In genomic region chr19:49148784-49149651, GRCh38 we compare ENCODE assay signal across 8 cellular contexts. TPM values are rescaled to one million over a fixed set of nuclear protein-coding genes. Genes with fewer than 3 reads are reported as not detected.
DNase-seq lines count a peak whose midpoint lies in the region; ATAC-seq and TF ChIP-seq lines count a peak whose summit lies in the region.

No MANE protein-coding gene starts in this region.

- H3K4me3 Mint-ChIP-seq in CD8-positive, alpha-beta memory T cell = peak overlapping the region; percentile 36 to 92 (median 80)
- peak overlapping the region; percentile 67 to 88 (median 80) for H3K4me3 Mint-ChIP-seq in IgD-negative memory B cell
- H3K4me3 Mint-ChIP-seq in activated T-cell treated with anti-CD3 and anti-CD28 coated beads, Interleukin-2, amount 50 U/mL, for 24 hours = peak overlapping the region; percentile 70

- H3K79me2 ChIP-seq in PC-9 (ENCODE audit: low read depth) = no peaks in the 10 kb centered on the region

- H2AFZ ChIP-seq in PC-9 = peak overlapping the region; percentile 92

- CTCF ChIA-PET in CD8-positive, alpha-beta memory T cell (lab: Charles Lee) = interaction anchor here (1.1 to 3.0 kb wide), 4 partner anchors 18 to 51 kb away, joined by 3 to 9 read pairs (median 4); partner anchors contain the start of gene LIN7B
- CTCF ChIA-PET in PC-9 (lab: Charles Lee) = interaction anchor here (0.6 to 0.9 kb wide), 4 partner anchors 50 to 354 kb away, joined by 3 to 7 read pairs (median 5); no protein-coding TSS in a partner anchor

- intact Hi-C loops in PC-9 (cut with micrococcal nuclease; ENCODE audit: unreplicated experiment) = loop anchor here (2.0 kb wide), 1 partner anchor 30 kb away; the partner anchor contains the start of genes C19orf73 and PPFIA3

- H3F3A ChIP-seq in PC-9 (ENCODE audit: insufficient read depth, low read depth) = peaks cover 24% of the 10 kb centered on the region; the same call in 1 of the 2 replicates

- no peak for ATAC-seq in GM18520 (IDR thresholded peaks at IDR 0.05; ENCODE audit: unreplicated experiment)

- H3K36me3 Mint-ChIP-seq in CD8-positive, alpha-beta memory T cell = no peaks in the 10 kb centered on the region
- H3K36me3 Mint-ChIP-seq in IgD-negative memory B cell = no peaks in the 10 kb centered on the region
- no peaks in the 10 kb centered on the region for H3K36me3 Mint-ChIP-seq in activated T-cell treated with anti-CD3 and anti-CD28 coated beads, Interleukin-2, amount 50 U/mL, for 24 hours (ENCODE audit: low read depth)

- peak; percentile 66 to 84 (median 76) for DNase-seq in CD8-positive, alpha-beta memory T cell
- DNase-seq in PC-9 (peak; percentile 95 to 100), epithelial cell of prostate (ENCODE audit: low read depth, low spot score) (no peak), midbrain (lab: John Stamatoyannopoulos, UW) (peak; percentile 80)
- DNase-seq in activated T-cell treated with anti-CD3 and anti-CD28 coated beads, Interleukin-2, amount 50 U/mL, for 24 hours = peak; percentile 85
- peak; percentile 70 to 71 for DNase-seq in stimulated activated CD8-positive, alpha-beta memory T cell treated with anti-CD3 and anti-CD28 coated beads, Interleukin-15, amount 100 ng/mL, for 48 hours (ENCODE audit: low read depth in 2 of 2)

- peak overlapping the region; percentile 99 for H3K4me2 ChIP-seq in PC-9

- peaks cover 30 to 39% (median 31%) of the 10 kb centered on the region in 3 donors for H3K4me1 Mint-ChIP-seq in CD8-positive, alpha-beta memory T cell
- peaks cover 8 to 19% (median 14%) of the 10 kb centered on the region in 3 donors for H3K4me1 Mint-ChIP-seq in IgD-negative memory B cell
- peaks cover 30% of the 10 kb centered on the region for H3K4me1 Mint-ChIP-seq in activated T-cell treated with anti-CD3 and anti-CD28 coated beads, Interleukin-2, amount 50 U/mL, for 24 hours (ENCODE audit: low read depth)

- H3K27ac ChIP-seq in CD8-positive, alpha-beta memory T cell (ENCODE audit: low read depth, low read length) = peak overlapping the region; percentile 31
- 0 out of 2 replicates have a peak overlapping the region, but pooled peaks have one; percentile 37 for H3K27ac ChIP-seq in PC-9
- peak overlapping the region; percentile 31 for H3K27ac ChIP-seq in epithelial cell of prostate

- H3K9me3 Mint-ChIP-seq in CD8-positive, alpha-beta memory T cell = peaks cover 0 to 2% (median 0%) of the 10 kb centered on the region in 5 donors
- H3K9me3 Mint-ChIP-seq in IgD-negative memory B cell = peaks cover 2 to 8% (median 5%) of the 10 kb centered on the region in 3 donors
- peaks cover 4% of the 10 kb centered on the region for H3K9me3 Mint-ChIP-seq in activated T-cell treated with anti-CD3 and anti-CD28 coated beads, Interleukin-2, amount 50 U/mL, for 24 hours

- peak overlapping the region; percentile 50 for H3K4me3 ChIP-seq in CD8-positive, alpha-beta memory T cell (ENCODE audit: low read length)
- H3K4me3 ChIP-seq in PC-9 = peak overlapping the region; percentile 88

- TF ChIP-seq CTCF in PC-9 (conservative IDR thresholded peaks at IDR 0.05) = no peak

- H3K27me3 Mint-ChIP-seq in CD8-positive, alpha-beta memory T cell = peaks cover 47 to 72% of the 10 kb centered on the region in 2 donors
- peaks cover 51% of the 10 kb centered on the region for H3K27me3 Mint-ChIP-seq in IgD-negative memory B cell
- peaks cover 82% of the 10 kb centered on the region for H3K27me3 Mint-ChIP-seq in activated T-cell treated with anti-CD3 and anti-CD28 coated beads, Interleukin-2, amount 50 U/mL, for 24 hours

- no TSS peak for BruUV-seq in PC-9 (replicated peaks; lab: Mats Ljungman, UMichigan)

- H3K4me1 ChIP-seq in CD8-positive, alpha-beta memory T cell (ENCODE audit: insufficient read depth, low read length) = peaks cover 43% of the 10 kb centered on the region
- H3K4me1 ChIP-seq in PC-9 (replicated peaks; ENCODE audit: insufficient read depth) = peaks cover 16% of the 10 kb centered on the region; the same call in 1 of the 2 replicates

- H3K9me3 ChIP-seq in CD8-positive, alpha-beta memory T cell (ENCODE audit: low read length) = no peaks in the 10 kb centered on the region
- no peaks in the 10 kb centered on the region for H3K9me3 ChIP-seq in PC-9 (ENCODE audit: insufficient read depth, low read depth)

- peak overlapping the region in 1 of 8 donors; percentile 47 for H3K27ac Mint-ChIP-seq in CD8-positive, alpha-beta memory T cell
- H3K27ac Mint-ChIP-seq in IgD-negative memory B cell = peak overlapping the region in 2 of 3 donors; percentile 73 to 86
- no peak overlapping the region for H3K27ac Mint-ChIP-seq in activated T-cell treated with anti-CD3 and anti-CD28 coated beads, Interleukin-2, amount 50 U/mL, for 24 hours

- H4K20me1 ChIP-seq in PC-9 (ENCODE audit: insufficient read depth) = no peaks in the 10 kb centered on the region

- no peaks in the 10 kb centered on the region for H3K36me3 ChIP-seq in CD8-positive, alpha-beta memory T cell (ENCODE audit: insufficient read depth, low read length)
- no peaks in the 10 kb centered on the region for H3K36me3 ChIP-seq in PC-9 (ENCODE audit: low read depth)

- POLR2A ChIA-PET in CD8-positive, alpha-beta memory T cell (lab: Charles Lee) = no interaction called here
- POLR2A ChIA-PET in PC-9 (lab: Charles Lee; ENCODE audit: unreplicated experiment) = interaction anchor here (0.6 kb wide), 4 partner anchors 16 to 76 kb away, joined by 5 to 15 read pairs (median 10); no protein-coding TSS in a partner anchor

- no peaks in the 10 kb centered on the region for H3K9me2 ChIP-seq in PC-9 (ENCODE audit: insufficient read depth)

- peaks cover 46% of the 10 kb centered on the region for H3K27me3 ChIP-seq in CD8-positive, alpha-beta memory T cell (ENCODE audit: insufficient read depth, low read length, poor library complexity, severe bottlenecking)
- no peaks in the 10 kb centered on the region for H3K27me3 ChIP-seq in PC-9 (ENCODE audit: insufficient read depth, low read depth)

RNA-seq across cellular contexts. Expression of gene HRC, which starts 6.2 kb away (rescaled TPM):
- total RNA-seq in CD8-positive, alpha-beta memory T cell = not detected
- not detected for polyA plus RNA-seq in CD8-positive, alpha-beta memory T cell
- polyA plus RNA-seq in IgD-negative memory B cell = not detected
- 0.50 TPM in 1 of 2 replicates, not detected in the other for total RNA-seq in PC-9 (2021)

RNA-seq across cellular contexts. Expression of gene TRPM4, which starts 8.6 kb away (rescaled TPM):
- total RNA-seq in CD8-positive, alpha-beta memory T cell = not detected
- not detected for polyA plus RNA-seq in CD8-positive, alpha-beta memory T cell
- polyA plus RNA-seq in IgD-negative memory B cell = not detected
- total RNA-seq in PC-9 (2021) = 43.8 and 62.3 TPM in 2 replicates

RNA-seq across cellular contexts. Expression of gene PPFIA3, which starts 29.7 kb away (rescaled TPM):
- 1 to 10 TPM; 3.2 to 3.3 TPM for total RNA-seq in CD8-positive, alpha-beta memory T cell
- 0.56 TPM for polyA plus RNA-seq in CD8-positive, alpha-beta memory T cell
- not detected for polyA plus RNA-seq in IgD-negative memory B cell
- 8.3 and 10.1 TPM in 2 replicates for total RNA-seq in PC-9 (2021)

RNA-seq across cellular contexts. Expression of gene C19orf73, which starts 30.1 kb away (rescaled TPM):
- total RNA-seq in CD8-positive, alpha-beta memory T cell = 1 to 10 TPM; 1.4 to 2.5 TPM
- polyA plus RNA-seq in CD8-positive, alpha-beta memory T cell = 3.1 TPM
- 2.6 TPM for polyA plus RNA-seq in IgD-negative memory B cell
- total RNA-seq in PC-9 (2021) = 1.5 and 3.0 TPM in 2 replicates

RNA-seq across cellular contexts. Expression of gene LIN7B, which starts 34.8 kb away (rescaled TPM):
- 1 to 10 TPM; 4.0 to 5.1 TPM for total RNA-seq in CD8-positive, alpha-beta memory T cell
- polyA plus RNA-seq in CD8-positive, alpha-beta memory T cell = 8.1 TPM
- 8.3 TPM for polyA plus RNA-seq in IgD-negative memory B cell
- total RNA-seq in PC-9 (2021) = 6.5 and 7.0 TPM in 2 replicates

Comparison
In these comparisons a context has a peak if more than half of its experiments do, and no peak if none do; other contexts are left out.
1. RNA of gene TRPM4, which starts 8.6 kb away (total RNA-seq): 43.8 to 62.3 TPM in PC-9; not detected in CD8-positive, alpha-beta memory T cell; every median in the first group is over 10 times any median in the second.
2. Peak in every context shown above with its lines, with median percentiles within 50 percentile points of each other: H3K27ac ChIP-seq and H3K4me3 Mint-ChIP-seq.